26 cellular contexts compared by ENCODE assay signal in genomic region chr4:128242601-128243000, GRCh38.
"Had no signal": no experiment of that assay in that cellular context is flagged by ENCODE, and none has a peak within 500 bp of the region (broad histone marks: within the 10 kb centered on the region; RNA-seq: fewer than 3 reads in every experiment).

No MANE protein-coding gene starts in this region.

- H3K27me3 ChIP-seq: adrenal gland, gastroesophageal sphincter, hepatocyte, right atrium auricular region, spleen, testis, transverse colon, uterus had no signal

- H2AFZ ChIP-seq: hepatocyte, parathyroid adenoma had no signal

- H3K9me3 ChIP-seq: adrenal gland, gastroesophageal sphincter, right atrium auricular region, testis, transverse colon, uterus had no signal

- ATAC-seq: activated CD4-positive, CD25-positive, alpha-beta regulatory T cell treated with anti-CD3 and anti-CD28 coated beads, Interleukin-2, amount 50 U/mL, for 24 hours; gastroesophageal sphincter; left cardiac atrium; naive thymus-derived CD4-positive, alpha-beta T cell; stimulated activated naive CD8-positive, alpha-beta T cell treated with anti-CD3 and anti-CD28 coated beads, Interleukin-15, Interleukin-2, amounts not matched to agents 100 U/mL and 50 U/mL, for 24 hours had no signal

- H3K9ac ChIP-seq: parathyroid adenoma had no signal

- DNase-seq: activated CD4-positive, alpha-beta T cell treated with anti-CD3 and anti-CD28 coated beads for 48 hours; activated CD4-positive, alpha-beta T cell treated with anti-CD3 and anti-CD28 coated beads, Interleukin-2, amount 50 U/mL, for 48 hours; activated CD8-positive, alpha-beta memory T cell treated with anti-CD3 and anti-CD28 coated beads for 24 hours; activated effector memory CD4-positive, alpha-beta T cell treated with Interleukin-2 at 50 U/mL for 16 hours; activated naive CD4-positive, alpha-beta T cell treated with Interleukin-2 at 50 U/mL for 16 hours; adrenal gland; effector CD8-positive, alpha-beta T cell; islet precursor cell; left cardiac atrium; mammary epithelial cell; naive thymus-derived CD4-positive, alpha-beta T cell; nucleus accumbens; spleen; stimulated activated CD4-positive, alpha-beta T cell treated with anti-CD3 and anti-CD28 coated beads, Interleukin-2, amount 100 ng/mL, for 48 hours; stimulated activated naive CD8-positive, alpha-beta T cell treated with anti-CD3 and anti-CD28 coated beads, Interleukin-15, Interleukin-2, amounts not matched to agents 100 U/mL and 50 U/mL, for 24 hours; SW 1271; T-helper 9 cell; testis; transverse colon; uterus; WERI-Rb-1 had no signal

- H3K4me1 ChIP-seq: adrenal gland, gastroesophageal sphincter, parathyroid adenoma, right atrium auricular region, spleen, testis, transverse colon, uterus had no signal

- H3K4me2 ChIP-seq: hepatocyte had no signal

- H3K4me3 ChIP-seq: adrenal gland, gastroesophageal sphincter, hepatocyte, right atrium auricular region, spleen, testis, transverse colon, uterus had no signal

- H3K36me3 ChIP-seq: adrenal gland, gastroesophageal sphincter, right atrium auricular region, spleen, transverse colon, uterus, WERI-Rb-1 had no signal

- H3K79me2 ChIP-seq: hepatocyte, parathyroid adenoma had no signal

- H3K27ac ChIP-seq: adrenal gland, gastroesophageal sphincter, parathyroid adenoma, right atrium auricular region, spleen, testis, transverse colon, uterus, WERI-Rb-1 had no signal
